ENCODE assay signal across 14 cellular contexts in genomic region chr22:45718391-45718790, GRCh38.
"Had no signal": no experiment of that assay in that cellular context is flagged by ENCODE, and none has a peak within 500 bp of the region (broad histone marks: within the 10 kb centered on the region; RNA-seq: fewer than 3 reads in every experiment).

No MANE protein-coding gene starts in this region.

- H3K9me3 ChIP-seq: esophagus squamous epithelium had no signal

- H3K27me3 ChIP-seq: esophagus squamous epithelium had no signal

- H3K4me3 Mint-ChIP-seq: activated naive CD4-positive, alpha-beta T cell treated with anti-CD3 and anti-CD28 coated beads, Interleukin-2, amount 50 U/mL, for 24 hours; naive B cell had no signal

- H3K9me3 Mint-ChIP-seq: activated naive CD4-positive, alpha-beta T cell treated with anti-CD3 and anti-CD28 coated beads, Interleukin-2, amount 50 U/mL, for 24 hours; naive B cell had no signal

- H3K27me3 Mint-ChIP-seq: activated naive CD4-positive, alpha-beta T cell treated with anti-CD3 and anti-CD28 coated beads, Interleukin-2, amount 50 U/mL, for 24 hours; naive B cell; progenitor cell of endocrine pancreas had no signal

- DNase-seq: activated CD4-positive, alpha-beta T cell treated with anti-CD3 and anti-CD28 coated beads, Interleukin-2, amount 50 U/mL, for 1 hour; activated CD4-positive, CD25-positive, alpha-beta regulatory T cell; activated T-cell treated with anti-CD3 and anti-CD28 coated beads, Interleukin-2, amount 50 U/mL, for 1 hour; amygdala; esophagus squamous epithelium; midbrain; naive B cell; right cardiac atrium; stimulated activated naive CD4-positive, alpha-beta T cell treated with Interleukin-2 at 50 U/mL for 16 hours; T-helper 2 cell had no signal

- H3K27ac Mint-ChIP-seq: activated naive CD4-positive, alpha-beta T cell treated with anti-CD3 and anti-CD28 coated beads, Interleukin-2, amount 50 U/mL, for 24 hours; progenitor cell of endocrine pancreas had no signal

- H3K27ac ChIP-seq: esophagus squamous epithelium had no signal

- FAIRE-seq: frontal cortex, TTC549 had no signal

- H3K4me3 ChIP-seq: esophagus squamous epithelium had no signal

- ATAC-seq: right cardiac atrium had no signal
